ENCODE assay signal across 8 cellular contexts in genomic region chr22:21734540-21735197, GRCh38.
A peak's percentile ranks its signal among the peaks of the same experiment; 100 is the strongest.
DNase-seq lines count a peak whose midpoint lies in the region; ATAC-seq and TF ChIP-seq lines count a peak whose summit lies in the region.

No MANE protein-coding gene starts in this region.

- ATAC-seq in HG02610 (IDR thresholded peaks at IDR 0.05; ENCODE audit: unreplicated experiment) (no peak), HG02885 (IDR thresholded peaks at IDR 0.05; ENCODE audit: poor library complexity, unreplicated experiment) (no peak)

- TF ChIP-seq CTCF in fibroblast of mammary gland (conservative IDR thresholded peaks at IDR 0.05; ENCODE audit: control insufficient read depth, insufficient read depth, low read depth, low read length) = no peak

- no peak overlapping the region for H3K27ac ChIP-seq in SK-N-MC

- peak overlapping the region; percentile 86 for H3K9ac ChIP-seq in SK-N-MC (ENCODE audit: insufficient read length)

- DNase-seq in SKM-1 (lab: John Stamatoyannopoulos, UW; ENCODE audit: unreplicated experiment) (peak; percentile 24), SKM-1 treated with dmso at 0.1 percent for 144 hours (lab: John Stamatoyannopoulos, UW; ENCODE audit: unreplicated experiment) (no peak), SK-N-MC (ENCODE audit: low read depth, low spot score) (no peak), fibroblast of mammary gland (ENCODE audit: low read depth) (no peak), retina (peak; percentile 46), HK-2 (ENCODE audit: unreplicated experiment) (no peak)

- H3K4me3 ChIP-seq in SK-N-MC (peak overlapping the region; percentile 93), fibroblast of mammary gland (ENCODE audit: control insufficient read depth, low read depth, low read length) (peak overlapping the region; percentile 37)

- H3K9me3 ChIP-seq in SK-N-MC (ENCODE audit: low read depth, low read length) = no peaks in the 10 kb centered on the region

- H3K36me3 ChIP-seq in SK-N-MC (ENCODE audit: insufficient read depth, low read length) = no peaks in the 10 kb centered on the region

Comparison
In these comparisons a context has a peak if more than half of its experiments do, and no peak if none do; other contexts are left out.
1. DNase-seq: peak in SKM-1 (single experiment) and retina (single experiment); none in SKM-1 treated with dmso at 0.1 percent for 144 hours (single experiment), SK-N-MC (single experiment), fibroblast of mammary gland (single experiment) and HK-2 (single experiment).